Comparison of ENCODE assay signal across 6 cellular contexts in the genomic region with DNA sequence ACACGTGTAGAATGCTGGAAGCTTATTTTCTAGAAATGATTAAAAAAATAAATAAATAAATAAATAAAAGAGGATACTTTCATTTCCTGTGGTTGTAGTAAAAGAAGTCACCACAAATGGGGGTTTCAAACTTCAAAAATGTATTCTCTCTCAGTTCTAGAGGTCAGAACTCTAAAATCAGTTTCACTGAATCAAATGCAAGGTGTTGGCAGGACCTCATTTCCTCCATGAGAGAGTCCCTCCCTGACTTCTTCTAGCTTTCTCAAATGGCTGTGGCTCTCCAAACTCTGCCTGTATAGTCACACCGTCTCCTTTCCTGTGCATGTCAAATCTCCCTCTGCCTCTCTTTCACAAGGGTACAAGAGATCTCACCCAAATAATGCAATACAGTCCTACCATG.
"Had no signal": no experiment of that assay in that cellular context is flagged by ENCODE, and none has a peak within 500 bp of the region (broad histone marks: within the 10 kb centered on the region; RNA-seq: fewer than 3 reads in every experiment).

No MANE protein-coding gene starts in this region.

- H3K27ac Mint-ChIP-seq: IgD-negative memory B cell had no signal

- H3K4me3 Mint-ChIP-seq: IgD-negative memory B cell had no signal

- H3K27me3 Mint-ChIP-seq: IgD-negative memory B cell had no signal

- H3K4me1 Mint-ChIP-seq: IgD-negative memory B cell had no signal

- H3K4me3 ChIP-seq: K562 had no signal

- DNase-seq: IMR-90, KBM-7 had no signal

- ATAC-seq: HepG2, K562 had no signal

- H3K27ac ChIP-seq: HL-60 had no signal
